Comparison of ENCODE assay signal across 18 cellular contexts in genomic region chr1:165187020-165187628, GRCh38.
"Had no signal": no experiment of that assay in that cellular context is flagged by ENCODE, and none has a peak within 500 bp of the region (broad histone marks: within the 10 kb centered on the region; RNA-seq: fewer than 3 reads in every experiment).

No MANE protein-coding gene starts in this region.

- H3K27me3 ChIP-seq: body of pancreas, thyroid gland had no signal

- H3K4me1 ChIP-seq: body of pancreas, left ventricle myocardium inferior, thyroid gland had no signal

- H3K36me3 ChIP-seq: left ventricle myocardium inferior, thyroid gland had no signal

- DNase-seq: activated CD4-positive, alpha-beta memory T cell treated with anti-CD3 and anti-CD28 coated beads for 36 hours; activated CD4-positive, alpha-beta T cell treated with anti-CD3 and anti-CD28 coated beads for 4 hours; activated naive CD4-positive, alpha-beta T cell; activated naive CD8-positive, alpha-beta T cell treated with anti-CD3 and anti-CD28 coated beads, Interleukin-2, amount 10 ng/mL, durations not matched to agents 7 days and 5 days; activated T-cell treated with anti-CD3 and anti-CD28 coated beads for 4 hours; body of pancreas; dorsolateral prefrontal cortex; endodermal cell; head of caudate nucleus; left ventricle myocardium inferior; mammary epithelial cell; nephron progenitor cell; occipital lobe; stimulated activated CD4-positive, alpha-beta T cell treated with anti-CD3 and anti-CD28 coated beads, Interleukin-2, amount 100 ng/mL, for 24 hours; stimulated activated naive CD4-positive, alpha-beta T cell treated with Interleukin-2 at 50 U/mL for 16 hours; thyroid gland had no signal

- ATAC-seq: activated T-helper 17 cell treated with anti-CD3 and anti-CD28 coated beads, Interleukin-2, amount 50 U/mL, for 72 hours; body of pancreas; WTC11 had no signal

- H3K27ac ChIP-seq: body of pancreas, dorsolateral prefrontal cortex, left ventricle myocardium inferior, thyroid gland had no signal

- H3K9me3 ChIP-seq: thyroid gland had no signal

- H3K4me3 ChIP-seq: body of pancreas, dorsolateral prefrontal cortex, left ventricle myocardium inferior, thyroid gland had no signal
